In genomic region chr2:216768908-216769401, GRCh38 we compare ENCODE assay signal across 19 cellular contexts.
"Had no signal": no experiment of that assay in that cellular context is flagged by ENCODE, and none has a peak within 500 bp of the region (broad histone marks: within the 10 kb centered on the region; RNA-seq: fewer than 3 reads in every experiment).

No MANE protein-coding gene starts in this region.

- H3K36me3 ChIP-seq: brain microvascular endothelial cell, colonic mucosa, right atrium auricular region had no signal

- H3K4me3 ChIP-seq: colonic mucosa, lung, right atrium auricular region had no signal

- H3K9me3 Mint-ChIP-seq: activated CD4-positive, alpha-beta T cell treated with anti-CD3 and anti-CD28 coated beads, Interleukin-2, amount 10 ng/mL, durations not matched to agents 7 days and 5 days; activated T-cell treated with anti-CD3 and anti-CD28 coated beads, Interleukin-2, amount 50 U/mL, for 24 hours; central memory CD8-positive, alpha-beta T cell had no signal

- H3K27ac ChIP-seq: brain microvascular endothelial cell, colonic mucosa, right atrium auricular region had no signal

- H3K27ac Mint-ChIP-seq: activated CD4-positive, alpha-beta T cell treated with anti-CD3 and anti-CD28 coated beads, Interleukin-2, amount 10 ng/mL, durations not matched to agents 7 days and 5 days; activated CD8-positive, alpha-beta T cell treated with anti-CD3 and anti-CD28 coated beads, Interleukin-2, amount 10 ng/mL, durations not matched to agents 7 days and 5 days; activated naive CD4-positive, alpha-beta T cell treated with anti-CD3 and anti-CD28 coated beads, Interleukin-2, amount 10 ng/mL, durations not matched to agents 7 days and 5 days; activated naive CD8-positive, alpha-beta T cell treated with anti-CD3 and anti-CD28 coated beads, Interleukin-2, amount 50 U/mL, for 24 hours; activated T-cell treated with anti-CD3 and anti-CD28 coated beads, Interleukin-2, amount 50 U/mL, for 24 hours; type B pancreatic cell had no signal

- DNase-seq: activated CD4-positive, alpha-beta T cell treated with anti-CD3 and anti-CD28 coated beads, Interleukin-2, amount 10 ng/mL, durations not matched to agents 7 days and 5 days; activated CD8-positive, alpha-beta T cell treated with anti-CD3 and anti-CD28 coated beads, Interleukin-2, amount 10 ng/mL, durations not matched to agents 7 days and 5 days; activated naive CD4-positive, alpha-beta T cell treated with anti-CD3 and anti-CD28 coated beads, Interleukin-2, amount 10 ng/mL, durations not matched to agents 7 days and 5 days; activated naive CD8-positive, alpha-beta T cell treated with anti-CD3 and anti-CD28 coated beads, Interleukin-2, amount 50 U/mL, for 24 hours; activated T-cell treated with anti-CD3 and anti-CD28 coated beads, Interleukin-2, amount 50 U/mL, for 24 hours; aorta; brain microvascular endothelial cell; colonic mucosa; midbrain; nucleus accumbens; posterior cingulate gyrus; stimulated activated CD4-positive, alpha-beta T cell treated with anti-CD3 and anti-CD28 coated beads, Interleukin-2, amount 100 ng/mL, for 24 hours; stimulated activated naive CD4-positive, alpha-beta T cell treated with Interleukin-2 at 50 U/mL for 16 hours had no signal

- H3K4me3 Mint-ChIP-seq: activated CD4-positive, alpha-beta T cell treated with anti-CD3 and anti-CD28 coated beads, Interleukin-2, amount 10 ng/mL, durations not matched to agents 7 days and 5 days; activated CD8-positive, alpha-beta T cell treated with anti-CD3 and anti-CD28 coated beads, Interleukin-2, amount 10 ng/mL, durations not matched to agents 7 days and 5 days; activated naive CD4-positive, alpha-beta T cell treated with anti-CD3 and anti-CD28 coated beads, Interleukin-2, amount 10 ng/mL, durations not matched to agents 7 days and 5 days; activated naive CD8-positive, alpha-beta T cell treated with anti-CD3 and anti-CD28 coated beads, Interleukin-2, amount 50 U/mL, for 24 hours; activated T-cell treated with anti-CD3 and anti-CD28 coated beads, Interleukin-2, amount 50 U/mL, for 24 hours; central memory CD8-positive, alpha-beta T cell; nephron; type B pancreatic cell had no signal

- H3K36me3 Mint-ChIP-seq: activated naive CD4-positive, alpha-beta T cell treated with anti-CD3 and anti-CD28 coated beads, Interleukin-2, amount 10 ng/mL, durations not matched to agents 7 days and 5 days; type B pancreatic cell had no signal

- H3K27me3 Mint-ChIP-seq: type B pancreatic cell had no signal

- H3K4me1 Mint-ChIP-seq: activated CD4-positive, alpha-beta T cell treated with anti-CD3 and anti-CD28 coated beads, Interleukin-2, amount 10 ng/mL, durations not matched to agents 7 days and 5 days; activated naive CD4-positive, alpha-beta T cell treated with anti-CD3 and anti-CD28 coated beads, Interleukin-2, amount 10 ng/mL, durations not matched to agents 7 days and 5 days; activated naive CD8-positive, alpha-beta T cell treated with anti-CD3 and anti-CD28 coated beads, Interleukin-2, amount 50 U/mL, for 24 hours; central memory CD8-positive, alpha-beta T cell had no signal

- H3K9me3 ChIP-seq: colonic mucosa had no signal

- ATAC-seq: activated CD4-positive, CD25-positive, alpha-beta regulatory T cell treated with anti-CD3 and anti-CD28 coated beads, Interleukin-2, amount 50 U/mL, for 24 hours; activated CD8-positive, alpha-beta T cell treated with anti-CD3 and anti-CD28 coated beads, Interleukin-2, amount 10 ng/mL, durations not matched to agents 7 days and 5 days; activated naive CD8-positive, alpha-beta T cell treated with anti-CD3 and anti-CD28 coated beads, Interleukin-2, amount 50 U/mL, for 24 hours had no signal

- H3K4me1 ChIP-seq: colonic mucosa had no signal

- H3K27me3 ChIP-seq: colonic mucosa, right atrium auricular region had no signal
